In the genomic region with DNA sequence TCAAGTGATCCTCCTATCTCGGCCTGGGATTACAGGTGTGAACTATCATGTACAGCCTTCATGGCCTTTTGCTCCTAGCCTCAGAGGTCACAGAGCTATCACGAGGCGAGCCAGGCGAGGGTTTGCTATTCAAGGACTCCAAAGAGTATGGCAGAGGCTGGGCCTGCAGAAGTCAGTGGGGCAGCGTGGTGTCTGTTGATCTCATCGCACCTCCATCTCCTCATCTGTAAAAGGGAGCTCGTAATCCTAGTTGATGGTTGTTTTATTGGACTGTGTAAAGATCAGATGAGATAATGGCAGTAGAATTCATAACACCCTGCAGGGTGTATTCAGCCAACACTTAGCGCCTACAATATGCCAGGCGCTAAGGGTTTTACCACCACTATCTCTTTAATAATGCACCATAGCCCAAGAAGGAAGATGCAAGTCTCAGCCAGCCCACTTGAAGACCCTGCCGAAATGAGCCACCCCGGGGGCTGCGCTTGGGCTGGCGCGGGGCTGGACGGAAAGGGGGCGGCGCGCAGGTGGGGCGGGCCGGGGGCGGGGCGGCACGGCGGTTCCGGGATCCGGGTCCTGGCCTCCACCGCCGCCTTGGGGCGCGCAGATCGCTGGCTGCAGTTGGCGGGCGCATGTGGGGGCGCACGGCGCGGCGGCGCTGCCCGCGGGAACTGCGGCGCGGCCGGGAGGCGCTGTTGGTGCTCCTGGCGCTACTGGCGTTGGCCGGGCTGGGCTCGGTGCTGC, we compare ENCODE assay signal across 8 cellular contexts. TPM values are rescaled to one million over a fixed set of nuclear protein-coding genes. Genes with fewer than 3 reads are reported as not detected.
A peak's percentile ranks its signal among the peaks of the same experiment; 100 is the strongest.
DNase-seq lines count a peak whose midpoint lies in the region; ATAC-seq and TF ChIP-seq lines count a peak whose summit lies in the region.

A gene with protein sequence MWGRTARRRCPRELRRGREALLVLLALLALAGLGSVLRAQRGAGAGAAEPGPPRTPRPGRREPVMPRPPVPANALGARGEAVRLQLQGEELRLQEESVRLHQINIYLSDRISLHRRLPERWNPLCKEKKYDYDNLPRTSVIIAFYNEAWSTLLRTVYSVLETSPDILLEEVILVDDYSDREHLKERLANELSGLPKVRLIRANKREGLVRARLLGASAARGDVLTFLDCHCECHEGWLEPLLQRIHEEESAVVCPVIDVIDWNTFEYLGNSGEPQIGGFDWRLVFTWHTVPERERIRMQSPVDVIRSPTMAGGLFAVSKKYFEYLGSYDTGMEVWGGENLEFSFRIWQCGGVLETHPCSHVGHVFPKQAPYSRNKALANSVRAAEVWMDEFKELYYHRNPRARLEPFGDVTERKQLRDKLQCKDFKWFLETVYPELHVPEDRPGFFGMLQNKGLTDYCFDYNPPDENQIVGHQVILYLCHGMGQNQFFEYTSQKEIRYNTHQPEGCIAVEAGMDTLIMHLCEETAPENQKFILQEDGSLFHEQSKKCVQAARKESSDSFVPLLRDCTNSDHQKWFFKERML (plus strand): TSS at position 601 of the 741 bp plus-strand sequence. CDS start 29 bp downstream, at position 630.

- peak in 2 of 3 experiments; percentile 68 to 71 for DNase-seq in NCI-H1417 (lab: John Stamatoyannopoulos, UW)
- DNase-seq in NCI-H1417 treated with DMSO at 0.1 percent for 48 hours (lab: John Stamatoyannopoulos, UW) = no peak
- DNase-seq in NCI-H1092 treated with DMSO at 0.1 percent for 48 hours (lab: John Stamatoyannopoulos, UW) = peak; percentile 35
- peak; percentile 63 for DNase-seq in activated CD8-positive, alpha-beta T cell treated with anti-CD3 and anti-CD28 coated beads for 36 hours
- DNase-seq in naive B cell = peak; percentile 47
- DNase-seq in GM19240 (ENCODE audit: insufficient read length, low spot score) = no peak

- peak within 1 kb of the TSS; percentile 56 to 78 (median 66) for H3K4me3 ChIP-seq in subcutaneous abdominal adipose tissue (ENCODE audit: low read depth in 1 of 5, low read length in 5 of 5)

- H3K27me3 Mint-ChIP-seq in activated CD8-positive, alpha-beta T cell treated with anti-CD3 and anti-CD28 coated beads for 36 hours = peaks cover 2% of the 10 kb centered on the region
- H3K27me3 Mint-ChIP-seq in naive B cell = peaks cover 18 to 54% (median 41%) of the 10 kb centered on the region in 3 donors

- no peak within 1 kb of the TSS for H3K27ac ChIP-seq in subcutaneous abdominal adipose tissue (ENCODE audit: low read depth, low read length)

- no peaks in the 10 kb centered on the region for H3K9me3 ChIP-seq in subcutaneous abdominal adipose tissue (ENCODE audit: control insufficient read depth in 5 of 5, low read length in 5 of 5)

- CTCF ChIA-PET in activated CD8-positive, alpha-beta T cell treated with anti-CD3 and anti-CD28 coated beads for 36 hours (lab: Charles Lee) = interaction anchor here (0.7 to 3.6 kb wide), 17 partner anchors 9 to 334 kb away, joined by 3 to 18 read pairs (median 5); a partner anchor contains a TSS

- peak; percentile 83 for ATAC-seq in activated CD8-positive, alpha-beta T cell treated with anti-CD3 and anti-CD28 coated beads for 36 hours
- peak; percentile 84 to 85 for ATAC-seq in naive B cell (ENCODE audit: low read depth in 2 of 2)

- no peak for TF ChIP-seq CTCF in activated CD8-positive, alpha-beta T cell treated with anti-CD3 and anti-CD28 coated beads for 36 hours (IDR thresholded peaks at IDR 0.05)

- peaks cover 3 to 18% (median 13%) of the 10 kb centered on the region in 5 donors for H3K27me3 ChIP-seq in subcutaneous abdominal adipose tissue (ENCODE audit: control insufficient read depth in 5 of 5, insufficient read depth in 4 of 5, low read length in 5 of 5)

- in situ Hi-C loops in endometrial microvascular endothelial cells (cut with HindIII; ENCODE audit: inconsistent ontology term, low pct_unique_long_range_greater_than_20kb, low sequenced_read_pairs) = no loop called here

- H3K9ac ChIP-seq in subcutaneous abdominal adipose tissue (ENCODE audit: low read length in 5 of 5) = peak within 1 kb of the TSS in 3 of 5 donors; percentile 39 to 56 (median 46)

- H3K9me3 Mint-ChIP-seq in activated CD8-positive, alpha-beta T cell treated with anti-CD3 and anti-CD28 coated beads for 36 hours = no peaks in the 10 kb centered on the region
- H3K9me3 Mint-ChIP-seq in naive B cell = no peaks in the 10 kb centered on the region

- peak within 1 kb of the TSS; percentile 50 for H3K27ac Mint-ChIP-seq in activated CD8-positive, alpha-beta T cell treated with anti-CD3 and anti-CD28 coated beads for 36 hours
- H3K27ac Mint-ChIP-seq in naive B cell = peak within 1 kb of the TSS in 5 of 6 donors; percentile 37 to 83 (median 55)

- H3K36me3 Mint-ChIP-seq in activated CD8-positive, alpha-beta T cell treated with anti-CD3 and anti-CD28 coated beads for 36 hours (ENCODE audit: low read depth) = peaks cover 3% of the 10 kb centered on the region
- no peaks in the 10 kb centered on the region for H3K36me3 Mint-ChIP-seq in naive B cell

- intact Hi-C loops in activated CD8-positive, alpha-beta T cell treated with anti-CD3 and anti-CD28 coated beads for 36 hours (cut with micrococcal nuclease) = no loop called here

- H3K36me3 ChIP-seq in subcutaneous abdominal adipose tissue (ENCODE audit: control insufficient read depth in 5 of 5, insufficient read depth in 5 of 5, low read length in 5 of 5) = no peaks in the 10 kb centered on the region

- peaks cover 2 to 21% (median 18%) of the 10 kb centered on the region in 5 donors for H3K4me1 ChIP-seq in subcutaneous abdominal adipose tissue (ENCODE audit: control insufficient read depth in 5 of 5, insufficient read depth in 5 of 5, low read length in 5 of 5)

- H3K4me3 Mint-ChIP-seq in activated CD8-positive, alpha-beta T cell treated with anti-CD3 and anti-CD28 coated beads for 36 hours = peak within 1 kb of the TSS; percentile 82
- H3K4me3 Mint-ChIP-seq in naive B cell = peak within 1 kb of the TSS; percentile 85 to 95 (median 88)

- peaks cover 25% of the 10 kb centered on the region for H3K4me1 Mint-ChIP-seq in activated CD8-positive, alpha-beta T cell treated with anti-CD3 and anti-CD28 coated beads for 36 hours (ENCODE audit: low read depth)
- H3K4me1 Mint-ChIP-seq in naive B cell = peaks cover 17 to 25% (median 23%) of the 10 kb centered on the region in 3 donors

- POLR2A ChIA-PET in activated CD8-positive, alpha-beta T cell treated with anti-CD3 and anti-CD28 coated beads for 36 hours (lab: Charles Lee) = interaction anchor here (0.8 to 1.4 kb wide), 3 partner anchors 10 to 551 kb away, joined by 3 read pairs; no protein-coding TSS in a partner anchor

RNA-seq across cellular contexts. Expression of the gene that starts here (rescaled TPM):
- total RNA-seq in activated CD8-positive, alpha-beta T cell treated with anti-CD3 and anti-CD28 coated beads for 36 hours = 10 to 100 TPM; 12.8 to 14.3 TPM
- total RNA-seq in endometrial microvascular endothelial cells (ENCODE audit: inconsistent ontology term) = 12.8 TPM
- polyA plus RNA-seq in naive B cell (ENCODE audit: low read depth in 6 of 6) = 1 to 10 TPM in 1 of 6 donors, under 1 TPM in 4, not detected in 1; 0.53 to 2.2 (median 0.78) TPM

Comparison
In these comparisons a context has a peak if more than half of its experiments do, and no peak if none do; other contexts are left out.
1. DNase-seq: peak in NCI-H1417 (2 of 3), NCI-H1092 treated with DMSO at 0.1 percent for 48 hours (single experiment), activated CD8-positive, alpha-beta T cell treated with anti-CD3 and anti-CD28 coated beads for 36 hours (single experiment) and naive B cell (single experiment); none in NCI-H1417 treated with DMSO at 0.1 percent for 48 hours (single experiment) and GM19240 (single experiment).